In the genomic region with DNA sequence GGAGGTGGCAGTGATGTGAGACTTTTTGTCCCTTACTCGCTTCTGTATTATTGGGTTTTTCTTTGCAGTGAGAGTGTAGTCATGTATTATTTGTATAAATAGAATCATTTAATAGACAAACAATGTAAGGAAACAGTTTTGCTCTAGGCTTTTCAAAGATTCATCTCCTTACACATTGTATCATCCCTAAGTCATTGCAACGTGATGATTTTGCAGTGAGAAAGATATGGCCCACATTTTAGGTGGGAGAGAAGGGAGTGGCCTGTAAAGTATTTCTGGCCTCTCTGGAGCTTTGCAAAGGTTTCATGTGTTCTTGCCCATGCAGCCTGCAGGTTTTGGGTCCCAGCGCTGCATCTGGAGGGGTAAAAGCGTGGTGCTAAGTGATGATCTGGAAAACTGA, we compare ENCODE assay signal across 18 cellular contexts.
"Had no signal": no experiment of that assay in that cellular context is flagged by ENCODE, and none has a peak within 500 bp of the region (broad histone marks: within the 10 kb centered on the region; RNA-seq: fewer than 3 reads in every experiment).

No MANE protein-coding gene starts in this region.

- H3K27me3 ChIP-seq: body of pancreas, foreskin keratinocyte, heart left ventricle, neutrophil, suprapubic skin had no signal

- H3K4me3 ChIP-seq: body of pancreas, coronary artery, heart left ventricle, suprapubic skin had no signal

- ATAC-seq: activated CD8-positive, alpha-beta T cell treated with anti-CD3 and anti-CD28 coated beads, Interleukin-2, amount 10 ng/mL, durations not matched to agents 7 days and 5 days; body of pancreas; foreskin keratinocyte; left cardiac atrium; stimulated activated naive B cell treated with anti-CD40 and anti-IgM and Interleukin-4, amounts not matched to agents 10 μg/mL and 1 μg/mL and 100 μg/mL, for 72 hours had no signal

- H3K4me1 ChIP-seq: foreskin keratinocyte had no signal

- H3K36me3 ChIP-seq: heart left ventricle, neutrophil, suprapubic skin had no signal

- H3K27ac ChIP-seq: body of pancreas, foreskin keratinocyte, neutrophil, suprapubic skin had no signal

- H3K9me3 Mint-ChIP-seq: central memory CD8-positive, alpha-beta T cell; stimulated activated naive B cell treated with anti-CD40 and anti-IgM and Interleukin-4, amounts not matched to agents 10 μg/mL and 1 μg/mL and 100 μg/mL, for 72 hours; T-helper 1 cell treated with Interleukin-12 subunit alpha and Interleukin-12 subunit beta and Interleukin-4 antibody, amounts not matched to agents 30 μg/mL and 1 μg/mL, for 36 hours; type B pancreatic cell had no signal

- H3K27ac Mint-ChIP-seq: activated CD8-positive, alpha-beta T cell treated with anti-CD3 and anti-CD28 coated beads, Interleukin-2, amount 10 ng/mL, durations not matched to agents 7 days and 5 days; activated naive CD8-positive, alpha-beta T cell; stimulated activated naive B cell treated with anti-CD40 and anti-IgM and Interleukin-4, amounts not matched to agents 10 μg/mL and 1 μg/mL and 100 μg/mL, for 72 hours; T-helper 1 cell treated with Interleukin-12 subunit alpha and Interleukin-12 subunit beta and Interleukin-4 antibody, amounts not matched to agents 30 μg/mL and 1 μg/mL, for 36 hours; type B pancreatic cell had no signal

- H3K4me1 Mint-ChIP-seq: central memory CD8-positive, alpha-beta T cell had no signal

- H3K36me3 Mint-ChIP-seq: activated naive CD8-positive, alpha-beta T cell; stimulated activated naive B cell treated with anti-CD40 and anti-IgM and Interleukin-4, amounts not matched to agents 10 μg/mL and 1 μg/mL and 100 μg/mL, for 72 hours had no signal

- H3K27me3 Mint-ChIP-seq: activated naive CD8-positive, alpha-beta T cell; central memory CD8-positive, alpha-beta T cell; type B pancreatic cell had no signal

- H3K9me3 ChIP-seq: body of pancreas, heart left ventricle, neutrophil, suprapubic skin had no signal

- DNase-seq: activated CD4-positive, alpha-beta T cell treated with anti-CD3 and anti-CD28 coated beads for 48 hours; activated CD8-positive, alpha-beta memory T cell treated with anti-CD3 and anti-CD28 coated beads, Interleukin-2, amount 50 U/mL, for 4 hours; activated CD8-positive, alpha-beta T cell treated with anti-CD3 and anti-CD28 coated beads, Interleukin-2, amount 10 ng/mL, durations not matched to agents 7 days and 5 days; activated gamma-delta T cell treated with Interleukin-2 at 50 U/mL for 16 hours; activated T-cell treated with anti-CD3 and anti-CD28 coated beads, Interleukin-2, amount 50 U/mL, for 48 hours; body of pancreas; foreskin keratinocyte; heart left ventricle; left cardiac atrium; stimulated activated CD4-positive, alpha-beta T cell treated with anti-CD3 and anti-CD28 coated beads, Interleukin-4, amount 100 ng/mL, for 1 hour; stimulated activated naive B cell treated with anti-CD40 and anti-IgM and Interleukin-4, amounts not matched to agents 10 μg/mL and 1 μg/mL and 100 μg/mL, for 72 hours had no signal

- H3K4me3 Mint-ChIP-seq: activated CD8-positive, alpha-beta T cell treated with anti-CD3 and anti-CD28 coated beads, Interleukin-2, amount 10 ng/mL, durations not matched to agents 7 days and 5 days; activated naive CD8-positive, alpha-beta T cell; central memory CD8-positive, alpha-beta T cell; stimulated activated naive B cell treated with anti-CD40 and anti-IgM and Interleukin-4, amounts not matched to agents 10 μg/mL and 1 μg/mL and 100 μg/mL, for 72 hours; T-helper 1 cell treated with Interleukin-12 subunit alpha and Interleukin-12 subunit beta and Interleukin-4 antibody, amounts not matched to agents 30 μg/mL and 1 μg/mL, for 36 hours; type B pancreatic cell had no signal
